Comparison of ENCODE assay signal across 1 cellular context in genomic region chr16:73713301-73713700, GRCh38.
TF ChIP-seq lines count a peak whose summit lies in the region.

No MANE protein-coding gene starts in this region.

TF ChIP-seq in WTC11, 78 proteins besides CTCF, POLR2A, EP300 and RAD21 (continued from another document):
- TF ChIP-seq, protein P1, sequence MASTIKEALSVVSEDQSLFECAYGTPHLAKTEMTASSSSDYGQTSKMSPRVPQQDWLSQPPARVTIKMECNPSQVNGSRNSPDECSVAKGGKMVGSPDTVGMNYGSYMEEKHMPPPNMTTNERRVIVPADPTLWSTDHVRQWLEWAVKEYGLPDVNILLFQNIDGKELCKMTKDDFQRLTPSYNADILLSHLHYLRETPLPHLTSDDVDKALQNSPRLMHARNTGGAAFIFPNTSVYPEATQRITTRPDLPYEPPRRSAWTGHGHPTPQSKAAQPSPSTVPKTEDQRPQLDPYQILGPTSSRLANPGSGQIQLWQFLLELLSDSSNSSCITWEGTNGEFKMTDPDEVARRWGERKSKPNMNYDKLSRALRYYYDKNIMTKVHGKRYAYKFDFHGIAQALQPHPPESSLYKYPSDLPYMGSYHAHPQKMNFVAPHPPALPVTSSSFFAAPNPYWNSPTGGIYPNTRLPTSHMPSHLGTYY (CRISPR knock-in tag; IDR thresholded peaks at IDR 0.05) = no peak
- TF ChIP-seq NR3C1 (CRISPR knock-in tag; conservative IDR thresholded peaks at IDR 0.05; ENCODE audit: low read depth) = no peak
- no peak for TF ChIP-seq ZNF121 (CRISPR knock-in tag; IDR thresholded peaks at IDR 0.05)
- no peak for TF ChIP-seq ZBTB21 (CRISPR knock-in tag; IDR thresholded peaks at IDR 0.05; ENCODE audit: borderline replicate concordance)
- no peak for TF ChIP-seq ZNF317 (CRISPR knock-in tag; IDR thresholded peaks at IDR 0.05; ENCODE audit: borderline replicate concordance, low read depth)
- TF ChIP-seq ZNF512 (CRISPR knock-in tag; IDR thresholded peaks at IDR 0.05; ENCODE audit: borderline replicate concordance) = no peak
- no peak for TF ChIP-seq CBFB (CRISPR knock-in tag; IDR thresholded peaks at IDR 0.05; ENCODE audit: low read depth)
- TF ChIP-seq ELF4 (CRISPR knock-in tag; IDR thresholded peaks at IDR 0.05; ENCODE audit: low read depth) = no peak
- no peak for TF ChIP-seq FOXP4 (CRISPR knock-in tag; IDR thresholded peaks at IDR 0.05)
